ENCODE assay signal across 14 cellular contexts in genomic region chr3:39143051-39143885, GRCh38. TPM values are rescaled to one million over a fixed set of nuclear protein-coding genes. Genes with fewer than 3 reads are reported as not detected.
DNase-seq lines count a peak whose midpoint lies in the region; ATAC-seq and TF ChIP-seq lines count a peak whose summit lies in the region.
"Had no signal": no experiment of that assay in that cellular context is flagged by ENCODE, and none has a peak within 500 bp of the region (broad histone marks: within the 10 kb centered on the region; RNA-seq: fewer than 3 reads in every experiment).

No MANE protein-coding gene starts in this region.

- TF ChIP-seq POLR2A in esophagus muscularis mucosa (IDR thresholded peaks at IDR 0.05; ENCODE audit: low read depth), result no peak

- H3K4me1 Mint-ChIP-seq in activated T-cell treated with anti-CD3 and anti-CD28 coated beads, Interleukin-2, amount 50 U/mL, for 24 hours (ENCODE audit: low read depth), result peaks cover 87% of the 10 kb centered on the region
- peaks cover 52% of the 10 kb centered on the region for H3K4me1 Mint-ChIP-seq in activated T-cell treated with anti-CD3 and anti-CD28 coated beads, Interleukin-2, amount 50 U/mL, for 4 hours (ENCODE audit: low read depth)
- peaks cover 42% of the 10 kb centered on the region for H3K4me1 Mint-ChIP-seq in activated CD8-positive, alpha-beta memory T cell treated with anti-CD3 and anti-CD28 coated beads, Interleukin-2, amount 10 ng/mL, durations not matched to agents 7 days and 5 days
- H3K4me1 Mint-ChIP-seq in stimulated activated naive B cell treated with anti-CD40 and anti-IgM and Interleukin-4, amounts not matched to agents 10 μg/mL and 1 μg/mL and 100 μg/mL, for 72 hours, result peaks cover 59 to 88% of the 10 kb centered on the region in 2 donors

- H3K4me3 Mint-ChIP-seq in activated T-cell treated with anti-CD3 and anti-CD28 coated beads, Interleukin-2, amount 50 U/mL, for 24 hours, result no peak overlapping the region
- no peak overlapping the region for H3K4me3 Mint-ChIP-seq in activated T-cell treated with anti-CD3 and anti-CD28 coated beads, Interleukin-2, amount 50 U/mL, for 4 hours
- H3K4me3 Mint-ChIP-seq in activated CD8-positive, alpha-beta memory T cell treated with anti-CD3 and anti-CD28 coated beads, Interleukin-2, amount 10 ng/mL, durations not matched to agents 7 days and 5 days, result no peak overlapping the region
- H3K4me3 Mint-ChIP-seq in stimulated activated naive B cell treated with anti-CD40 and anti-IgM and Interleukin-4, amounts not matched to agents 10 μg/mL and 1 μg/mL and 100 μg/mL, for 72 hours, result no peak overlapping the region

- CTCF ChIA-PET in activated CD8-positive, alpha-beta memory T cell treated with anti-CD3 and anti-CD28 coated beads, Interleukin-2, amount 10 ng/mL, durations not matched to agents 7 days and 5 days (lab: Charles Lee), result no interaction called here

- no peaks in the 10 kb centered on the region for H3K9me3 ChIP-seq in mesodermal cell (ENCODE audit: control insufficient read depth, low read length)
- no peaks in the 10 kb centered on the region for H3K9me3 ChIP-seq in esophagus muscularis mucosa

- no peak for DNase-seq in activated T-cell treated with anti-CD3 and anti-CD28 coated beads, Interleukin-2, amount 50 U/mL, for 24 hours
- no peak for DNase-seq in activated T-cell treated with anti-CD3 and anti-CD28 coated beads, Interleukin-2, amount 50 U/mL, for 4 hours
- peak; percentile 33 for DNase-seq in activated CD8-positive, alpha-beta memory T cell treated with anti-CD3 and anti-CD28 coated beads, Interleukin-2, amount 10 ng/mL, durations not matched to agents 7 days and 5 days
- no peak for DNase-seq in stimulated activated naive B cell treated with anti-CD40 and anti-IgM and Interleukin-4, amounts not matched to agents 10 μg/mL and 1 μg/mL and 100 μg/mL, for 72 hours
- DNase-seq in AG08395 (ENCODE audit: low spot score) (no peak), hepatic stellate cell (ENCODE audit: low spot score) (no peak), esophagus muscularis mucosa (ENCODE audit: extremely low spot score) (no peak)
- DNase-seq: ACHN; cortex of kidney; DMS53; naive thymus-derived CD8-positive, alpha-beta T cell; NCI-H1436 treated with DMSO at 0.1 percent for 48 hours; T-helper 2 cell had no signal

- H3K9me3 Mint-ChIP-seq in activated T-cell treated with anti-CD3 and anti-CD28 coated beads, Interleukin-2, amount 50 U/mL, for 24 hours, result no peaks in the 10 kb centered on the region
- H3K9me3 Mint-ChIP-seq in activated T-cell treated with anti-CD3 and anti-CD28 coated beads, Interleukin-2, amount 50 U/mL, for 4 hours, result no peaks in the 10 kb centered on the region
- no peaks in the 10 kb centered on the region for H3K9me3 Mint-ChIP-seq in activated CD8-positive, alpha-beta memory T cell treated with anti-CD3 and anti-CD28 coated beads, Interleukin-2, amount 10 ng/mL, durations not matched to agents 7 days and 5 days (ENCODE audit: low read depth)
- no peaks in the 10 kb centered on the region for H3K9me3 Mint-ChIP-seq in stimulated activated naive B cell treated with anti-CD40 and anti-IgM and Interleukin-4, amounts not matched to agents 10 μg/mL and 1 μg/mL and 100 μg/mL, for 72 hours
- H3K9me3 Mint-ChIP-seq: naive thymus-derived CD8-positive, alpha-beta T cell had no signal

- H3K4me1 ChIP-seq in mesodermal cell (ENCODE audit: control insufficient read depth, insufficient read depth, low read length, poor library complexity, severe bottlenecking), result peaks cover 53% of the 10 kb centered on the region
- peaks cover 79 to 91% (median 87%) of the 10 kb centered on the region in 4 donors for H3K4me1 ChIP-seq in esophagus muscularis mucosa

- H3K27ac ChIP-seq in mesodermal cell (ENCODE audit: low read depth, low read length, severe bottlenecking) (peak overlapping the region; percentile 3), esophagus muscularis mucosa (replicated peaks in 1 of 4) (peak overlapping the region in 2 of 4 donors; percentile 24 to 56)

- no peaks in the 10 kb centered on the region for H3K27me3 ChIP-seq in esophagus muscularis mucosa

- peaks cover 99% of the 10 kb centered on the region for H3K36me3 Mint-ChIP-seq in activated T-cell treated with anti-CD3 and anti-CD28 coated beads, Interleukin-2, amount 50 U/mL, for 24 hours (ENCODE audit: low read depth)
- H3K36me3 Mint-ChIP-seq in activated T-cell treated with anti-CD3 and anti-CD28 coated beads, Interleukin-2, amount 50 U/mL, for 4 hours (ENCODE audit: insufficient read depth), result peaks cover 55% of the 10 kb centered on the region
- peaks cover 40% of the 10 kb centered on the region for H3K36me3 Mint-ChIP-seq in activated CD8-positive, alpha-beta memory T cell treated with anti-CD3 and anti-CD28 coated beads, Interleukin-2, amount 10 ng/mL, durations not matched to agents 7 days and 5 days
- H3K36me3 Mint-ChIP-seq in stimulated activated naive B cell treated with anti-CD40 and anti-IgM and Interleukin-4, amounts not matched to agents 10 μg/mL and 1 μg/mL and 100 μg/mL, for 72 hours, result peaks cover 41 to 75% of the 10 kb centered on the region in 2 donors

- no peak overlapping the region for H3K4me3 ChIP-seq in mesodermal cell (ENCODE audit: extremely low read depth, insufficient read depth, low read length, poor library complexity, severe bottlenecking)
- no peak overlapping the region for H3K4me3 ChIP-seq in esophagus muscularis mucosa

- intact Hi-C loops in esophagus muscularis mucosa (cut with DNase I), result no loop called here

- TF ChIP-seq EP300 in esophagus muscularis mucosa (IDR thresholded peaks at IDR 0.05), result no peak

- WGBS in mesodermal cell (ENCODE audit: insufficient coverage in 2 of 2), 2 experiments, result 87 to 88% methylated on average over 9 to 14 of the region's 14 CpGs
- 72% methylated on average over 5 of the region's 14 CpGs for WGBS in esophagus muscularis mucosa

- no peak for TF ChIP-seq CTCF in esophagus muscularis mucosa (IDR thresholded peaks at IDR 0.05)

- peaks cover 80% of the 10 kb centered on the region for H3K36me3 ChIP-seq in mesodermal cell (ENCODE audit: control insufficient read depth, insufficient read depth, low read length)
- H3K36me3 ChIP-seq in esophagus muscularis mucosa, result peaks cover 35 to 82% (median 63%) of the 10 kb centered on the region in 4 donors

- peak overlapping the region; percentile 69 for H3K27ac Mint-ChIP-seq in activated T-cell treated with anti-CD3 and anti-CD28 coated beads, Interleukin-2, amount 50 U/mL, for 24 hours
- H3K27ac Mint-ChIP-seq in activated CD8-positive, alpha-beta memory T cell treated with anti-CD3 and anti-CD28 coated beads, Interleukin-2, amount 10 ng/mL, durations not matched to agents 7 days and 5 days, result no peak overlapping the region
- peak overlapping the region; percentile 74 for H3K27ac Mint-ChIP-seq in stimulated activated naive B cell treated with anti-CD40 and anti-IgM and Interleukin-4, amounts not matched to agents 10 μg/mL and 1 μg/mL and 100 μg/mL, for 72 hours

- ATAC-seq in activated T-cell treated with anti-CD3 and anti-CD28 coated beads, Interleukin-2, amount 50 U/mL, for 4 hours, result no peak
- no peak for ATAC-seq in activated CD8-positive, alpha-beta memory T cell treated with anti-CD3 and anti-CD28 coated beads, Interleukin-2, amount 10 ng/mL, durations not matched to agents 7 days and 5 days
- ATAC-seq in stimulated activated naive B cell treated with anti-CD40 and anti-IgM and Interleukin-4, amounts not matched to agents 10 μg/mL and 1 μg/mL and 100 μg/mL, for 72 hours (replicated peaks), result no peak
- ATAC-seq: naive thymus-derived CD8-positive, alpha-beta T cell had no signal

- H3K27me3 Mint-ChIP-seq in activated T-cell treated with anti-CD3 and anti-CD28 coated beads, Interleukin-2, amount 50 U/mL, for 24 hours, result no peaks in the 10 kb centered on the region
- H3K27me3 Mint-ChIP-seq in activated T-cell treated with anti-CD3 and anti-CD28 coated beads, Interleukin-2, amount 50 U/mL, for 4 hours (ENCODE audit: low read depth), result no peaks in the 10 kb centered on the region
- H3K27me3 Mint-ChIP-seq in activated CD8-positive, alpha-beta memory T cell treated with anti-CD3 and anti-CD28 coated beads, Interleukin-2, amount 10 ng/mL, durations not matched to agents 7 days and 5 days, result no peaks in the 10 kb centered on the region
- H3K27me3 Mint-ChIP-seq in stimulated activated naive B cell treated with anti-CD40 and anti-IgM and Interleukin-4, amounts not matched to agents 10 μg/mL and 1 μg/mL and 100 μg/mL, for 72 hours, result no peaks in the 10 kb centered on the region
- H3K27me3 Mint-ChIP-seq: naive thymus-derived CD8-positive, alpha-beta T cell had no signal

RNA-seq across cellular contexts. Expression of gene CSRNP1, which starts 10.1 kb away (rescaled TPM):
- total RNA-seq in activated T-cell treated with anti-CD3 and anti-CD28 coated beads, Interleukin-2, amount 50 U/mL, for 4 hours, result 10 to 100 TPM; 88.9 to 96.6 (median 95.1) TPM
- 10 to 100 TPM; 15.6 to 20.2 TPM for total RNA-seq in activated CD8-positive, alpha-beta memory T cell treated with anti-CD3 and anti-CD28 coated beads, Interleukin-2, amount 10 ng/mL, durations not matched to agents 7 days and 5 days
- polyA plus RNA-seq in mesodermal cell (2013, experiment 1 of 2), result 43.3 TPM
- 34.8 TPM for polyA plus RNA-seq in mesodermal cell (2013, experiment 2 of 2)
- total RNA-seq in esophagus muscularis mucosa, result 100 to 1,000 TPM in 1 of 4 donors, 10 to 100 TPM in 3; 27.8 to 183 (median 45.4) TPM

RNA-seq across cellular contexts. Expression of gene TTC21A, which starts 35.8 kb away (rescaled TPM):
- 1 to 10 TPM in 2 of 3 donors, under 1 TPM in 1; 0.84 to 1.1 (median 1.0) TPM for total RNA-seq in activated T-cell treated with anti-CD3 and anti-CD28 coated beads, Interleukin-2, amount 50 U/mL, for 4 hours
- total RNA-seq in activated CD8-positive, alpha-beta memory T cell treated with anti-CD3 and anti-CD28 coated beads, Interleukin-2, amount 10 ng/mL, durations not matched to agents 7 days and 5 days, result 1 to 10 TPM; 1.9 to 8.3 TPM
- polyA plus RNA-seq in mesodermal cell (2013, experiment 1 of 2), result 4.5 TPM
- polyA plus RNA-seq in mesodermal cell (2013, experiment 2 of 2), result 3.6 TPM
- 1 to 10 TPM; 1.7 to 8.6 (median 3.9) TPM for total RNA-seq in esophagus muscularis mucosa

RNA-seq across cellular contexts. Expression of gene GORASP1, which starts 35.8 kb away (rescaled TPM):
- 10 to 100 TPM; 31.8 to 34.7 (median 33.0) TPM for total RNA-seq in activated T-cell treated with anti-CD3 and anti-CD28 coated beads, Interleukin-2, amount 50 U/mL, for 4 hours
- 10 to 100 TPM; 28.8 to 32.0 TPM for total RNA-seq in activated CD8-positive, alpha-beta memory T cell treated with anti-CD3 and anti-CD28 coated beads, Interleukin-2, amount 10 ng/mL, durations not matched to agents 7 days and 5 days
- 45.0 TPM for polyA plus RNA-seq in mesodermal cell (2013, experiment 1 of 2)
- 38.8 TPM for polyA plus RNA-seq in mesodermal cell (2013, experiment 2 of 2)
- total RNA-seq in esophagus muscularis mucosa, result 10 to 100 TPM; 53.7 to 88.7 (median 67.8) TPM

RNA-seq across cellular contexts. Expression of gene XIRP1, which starts 49.1 kb away (rescaled TPM):
- 10 to 100 TPM; 13.1 to 20.6 (median 18.2) TPM for total RNA-seq in activated T-cell treated with anti-CD3 and anti-CD28 coated beads, Interleukin-2, amount 50 U/mL, for 4 hours
- 1 to 10 TPM in 1 of 2 experiments, under 1 TPM in 1; 0.06 to 1.0 TPM for total RNA-seq in activated CD8-positive, alpha-beta memory T cell treated with anti-CD3 and anti-CD28 coated beads, Interleukin-2, amount 10 ng/mL, durations not matched to agents 7 days and 5 days
- polyA plus RNA-seq in mesodermal cell (2013, experiment 1 of 2), result 3.6 TPM
- 3.4 TPM for polyA plus RNA-seq in mesodermal cell (2013, experiment 2 of 2)
- total RNA-seq in esophagus muscularis mucosa, result 1 to 10 TPM in 1 of 4 donors, not detected in 3; 1.3 TPM
- total RNA-seq: naive thymus-derived CD8-positive, alpha-beta T cell had no signal
- polyA plus RNA-seq: naive thymus-derived CD8-positive, alpha-beta T cell had no signal
